11 cellular contexts compared by ENCODE assay signal in genomic region chr3:57974796-57975388, GRCh38. TPM values are rescaled to one million over a fixed set of nuclear protein-coding genes. Genes with fewer than 3 reads are reported as not detected.
DNase-seq lines count a peak whose midpoint lies in the region; ATAC-seq, FAIRE-seq and TF ChIP-seq lines count a peak whose summit lies in the region.
"Had no signal": no experiment of that assay in that cellular context is flagged by ENCODE, and none has a peak within 500 bp of the region (broad histone marks: within the 10 kb centered on the region; RNA-seq: fewer than 3 reads in every experiment).

No MANE protein-coding gene starts in this region.

- no peaks in the 10 kb centered on the region for H4K20me1 ChIP-seq in H1 (replicated peaks in 1 of 2; ENCODE audit: control insufficient read depth in 1 of 2, insufficient read depth in 2 of 2, low read length in 2 of 2)

- DNase-seq in AG09319 (ENCODE audit: extremely low read depth, low read depth) (peak; percentile 87), MG63 (peak; percentile 68), H1 (ENCODE audit: low read depth in 1 of 2, low spot score in 2 of 2) (no peak), mucosa of descending colon (peak in 1 of 3 donors; percentile 67), NCI-H82 treated with DMSO at 0.1 percent for 48 hours (lab: John Stamatoyannopoulos, UW; ENCODE audit: unreplicated experiment) (no peak), mucosa of gallbladder (ENCODE audit: low spot score) (no peak), DMS 273 (lab: John Stamatoyannopoulos, UW; ENCODE audit: unreplicated experiment) (no peak)
- DNase-seq: GF-D8, hippocampal formation, NCI-H2171 had no signal

- H3K23me2 ChIP-seq in H1 (ENCODE audit: low read depth, low read length) = no peaks in the 10 kb centered on the region

- H3K79me2 ChIP-seq in H1 (ENCODE audit: control insufficient read depth in 1 of 2, insufficient read depth in 2 of 2, low read length in 2 of 2) = no peaks in the 10 kb centered on the region

- no peaks in the 10 kb centered on the region for H3K79me1 ChIP-seq in H1 (ENCODE audit: low read depth, low read length)

- H2AFZ ChIP-seq in H1 (ENCODE audit: low read length) = 0 out of 2 replicates have a peak overlapping the region, but pooled peaks have one; percentile 0

- no peak overlapping the region for H3K14ac ChIP-seq in H1 (ENCODE audit: insufficient read length)

- H3K56ac ChIP-seq in H1 (replicated peaks; ENCODE audit: insufficient read length, low read depth, low read length) = no peak overlapping the region

- CTCF ChIA-PET in H1 (lab: Charles Lee; ENCODE audit: partially characterized antibody) = interaction anchor here (0.9 to 1.6 kb wide), 10 partner anchors 15 to 213 kb away, joined by 3 to 5 read pairs (median 4); no protein-coding TSS in a partner anchor

- POLR2A ChIA-PET in H1 (lab: Charles Lee; ENCODE audit: partially characterized antibody) = interaction anchor here (0.9 kb wide), 1 partner anchor 53 kb away, joined by 3 read pairs; no protein-coding TSS in a partner anchor

- peaks cover 0 to 4% (median 0%) of the 10 kb centered on the region in 4 experiments; a peak in 3 of 7 replicates for H3K4me1 ChIP-seq in H1 (replicated peaks in 1 of 4; ENCODE audit: control insufficient read depth in 3 of 4, insufficient read depth in 4 of 4, low read length in 3 of 4)
- peaks cover 56% of the 10 kb centered on the region for H3K4me1 ChIP-seq in mucosa of descending colon (ENCODE audit: low read depth)

- H2BK5ac ChIP-seq in H1 (ENCODE audit: low read depth, low read length) = no peak overlapping the region; the same call in 1 of the 2 replicates

- no peak overlapping the region for H2BK20ac ChIP-seq in H1 (ENCODE audit: low read length)

- no peak overlapping the region for H4K5ac ChIP-seq in H1 (ENCODE audit: insufficient read length, low read depth, low read length)

- ATAC-seq in mucosa of descending colon (peak; percentile 18), HG03469 (IDR thresholded peaks at IDR 0.05; ENCODE audit: unreplicated experiment) (no peak)

- H2BK12ac ChIP-seq in H1 (ENCODE audit: low read depth, low read length) = peak overlapping the region; percentile 80; the same call in 1 of the 2 replicates

- 94% methylated on average over 6 of the region's 6 CpGs; no CpG with 5 or more reads in 1 of the 2 experiments for WGBS in H1 (ENCODE audit: extremely low coverage in 1 of 2, insufficient coverage in 1 of 2, insufficient read length in 1 of 2, insufficient replicate concordance in 2 of 2, low coverage in 1 of 2, low lambda C conversion rate in 2 of 2, missing lambda C conversion rate in 1 of 2), 2 experiments

- H2BK120ac ChIP-seq in H1 (replicated peaks; ENCODE audit: low read depth, low read length) = no peak overlapping the region

- H3K4ac ChIP-seq in H1 (replicated peaks; ENCODE audit: insufficient read length, low read depth, low read length) = no peak overlapping the region

- H3K23ac ChIP-seq in H1 (ENCODE audit: insufficient read length) = no peak overlapping the region

- H3K9ac ChIP-seq in H1 (replicated peaks in 1 of 4; ENCODE audit: extremely low read depth in 1 of 4, low read depth in 3 of 4, low read length in 3 of 4) = no peak overlapping the region

- intact Hi-C loops in mucosa of descending colon (cut with DNase I, micrococcal nuclease) = no loop called here

- TF ChIP-seq EP300 in H1 (IDR thresholded peaks at IDR 0.05; ENCODE audit: borderline replicate concordance in 1 of 2, low read depth in 2 of 2, low read length in 2 of 2) = no peak

- peak overlapping the region; percentile 75; the same call in 1 of the 2 replicates for H2AK5ac ChIP-seq in H1 (ENCODE audit: low read depth, low read length)

- no peak overlapping the region for H2BK15ac ChIP-seq in H1 (ENCODE audit: low read length)

- no peak overlapping the region for H3K4me2 ChIP-seq in H1 (ENCODE audit: insufficient read depth in 1 of 2, low read depth in 2 of 2, low read length in 2 of 2)

- no peaks in the 10 kb centered on the region for H3K27me3 ChIP-seq in MG63
- H3K27me3 ChIP-seq in H1 (replicated peaks in 1 of 4; ENCODE audit: control insufficient read depth in 3 of 4, extremely low read depth in 1 of 4, insufficient read depth in 3 of 4, low read length in 3 of 4) = no peaks in the 10 kb centered on the region

- no peak for FAIRE-seq in H1 (lab: Jason Lieb, UNC)

- no peak overlapping the region for H4K8ac ChIP-seq in H1 (ENCODE audit: extremely low read depth, insufficient read depth, low read length)

- H4K91ac ChIP-seq in H1 (replicated peaks; ENCODE audit: insufficient read length, low read length) = no peak overlapping the region

- H3K4me3 ChIP-seq in MG63 (no peak overlapping the region), H1 (ENCODE audit: extremely low read depth in 1 of 4, insufficient read depth in 2 of 4, low read depth in 3 of 4, low read length in 4 of 4) (no peak overlapping the region), mucosa of descending colon (no peak overlapping the region)

- TF ChIP-seq CTCF in AG09319 (IDR thresholded peaks at IDR 0.05; ENCODE audit: low read depth, low read length) (no peak), H1 (IDR thresholded peaks at IDR 0.05; ENCODE audit: control extremely low read depth in 1 of 3, insufficient read depth in 1 of 3, low read depth in 1 of 3, low read length in 3 of 3) (no peak), mucosa of descending colon (IDR thresholded peaks at IDR 0.05) (no peak)

- TF ChIP-seq POLR2A in H1 (IDR thresholded peaks at IDR 0.05; ENCODE audit: control extremely low read depth in 1 of 2, low read depth in 2 of 2, low read length in 2 of 2) = no peak

- no peaks in the 10 kb centered on the region for H3K36me3 ChIP-seq in MG63
- no peaks in the 10 kb centered on the region for H3K36me3 ChIP-seq in H1 (ENCODE audit: control insufficient read depth in 2 of 4, insufficient read depth in 4 of 4, low read length in 3 of 4)
- H3K36me3 ChIP-seq in mucosa of descending colon (ENCODE audit: low read depth) = no peaks in the 10 kb centered on the region

- H3K9me3 ChIP-seq in MG63 = no peaks in the 10 kb centered on the region
- no peaks in the 10 kb centered on the region for H3K9me3 ChIP-seq in H1 (ENCODE audit: insufficient read depth in 2 of 2, low read depth in 1 of 2, low read length in 1 of 2)
- H3K9me3 ChIP-seq in mucosa of descending colon = no peaks in the 10 kb centered on the region

- no peak overlapping the region for H3K27ac ChIP-seq in H1 (ENCODE audit: low read depth, low read length)

- H3K18ac ChIP-seq in H1 (ENCODE audit: extremely low read depth, low read length) = no peak overlapping the region; the same call in 1 of the 2 replicates

- no peak for TF ChIP-seq RAD21 in H1 (IDR thresholded peaks at IDR 0.05 in 1 of 2, conservative IDR thresholded peaks at IDR 0.05 in 1 of 2; ENCODE audit: low read depth in 2 of 2, low read length in 2 of 2)

TF ChIP-seq in H1, 55 proteins besides CTCF, POLR2A, EP300 and RAD21:
- TF ChIP-seq GTF2F1 (IDR thresholded peaks at IDR 0.05; ENCODE audit: borderline replicate concordance, low read depth, low read length) = no peak

RNA-seq across cellular contexts. Expression of gene FLNB, which starts 33.3 kb away (rescaled TPM):
- total RNA-seq in MG63 (2014; rRNA removed; shearing (Covaris generic); ENCODE audit: low replicate concordance) = 103 and 128 TPM in 2 replicates
- total RNA-seq in H1 (2021; fragmentation: NEBNext Ultra II Directional; extraction: Animal tissue kit (Norgen Biotek cat#: 25700)) = 118 and 122 TPM in 2 replicates
- polyA plus RNA-seq in H1 (2011; rRNA removed) = 72.2 and 72.3 TPM in 2 replicates
- polyA plus RNA-seq in H1 (2011; cell fraction: cytosol; rRNA removed) = 53.0 TPM
- polyA plus RNA-seq in H1 (2011; cell fraction: nucleus; rRNA removed) = 599 TPM
- polyA plus RNA-seq in H1 (2012, experiment 1 of 2) = 82.4 to 123 TPM (median 108 TPM) in 4 replicates
- polyA plus RNA-seq in H1 (2012, experiment 2 of 2) = 47.2 TPM
- 96.1 TPM for polyA plus RNA-seq in H1 (2013, experiment 1 of 2)
- 85.9 TPM for polyA plus RNA-seq in H1 (2013, experiment 2 of 2)
- 249 and 262 TPM in 2 replicates for polyA minus RNA-seq in H1 (2011; rRNA and poly(A)+ RNA removed)
- 121 TPM for polyA minus RNA-seq in H1 (2011; cell fraction: cytosol; rRNA and poly(A)+ RNA removed)
- 391 TPM for polyA minus RNA-seq in H1 (2011; cell fraction: nucleus; rRNA and poly(A)+ RNA removed)
- 100 to 1,000 TPM; 256 to 555 (median 357) TPM for total RNA-seq in mucosa of descending colon
- total RNA-seq in mucosa of gallbladder = 119 TPM

Comparison
In these comparisons a context has a peak if more than half of its experiments do, and no peak if none do; other contexts are left out.
1. DNase-seq: peak in AG09319 (single experiment) and MG63 (single experiment); none in H1 (0 of 2), NCI-H82 treated with DMSO at 0.1 percent for 48 hours (single experiment), mucosa of gallbladder (single experiment) and DMS 273 (single experiment).